Comparison of ENCODE assay signal across 7 cellular contexts in the genomic region with DNA sequence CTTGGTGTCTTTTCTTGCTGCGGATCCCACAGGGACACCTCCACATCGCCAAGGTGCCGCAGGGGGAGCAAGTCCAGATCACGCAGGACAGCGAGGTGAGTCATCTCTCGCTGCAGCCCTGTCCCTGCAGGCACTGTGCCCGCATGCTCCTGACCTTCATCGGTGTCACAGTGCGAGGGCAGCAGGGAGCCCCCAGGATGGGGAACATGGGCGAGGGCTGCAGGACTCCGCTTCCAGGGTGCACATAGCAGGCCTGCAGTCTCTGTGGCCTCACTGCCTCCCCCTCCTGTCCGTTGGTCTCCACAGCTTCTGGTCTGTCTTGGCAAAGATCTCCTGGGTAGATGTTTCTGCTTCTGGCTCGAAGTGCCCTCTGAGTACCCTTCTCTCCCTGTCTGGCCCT.
DNase-seq lines count a peak whose midpoint lies in the region; ATAC-seq, FAIRE-seq and TF ChIP-seq lines count a peak whose summit lies in the region.
"Not testable (repeated sequence)": the region's sequence is repeated elsewhere in the genome, so short reads cannot be mapped to it uniquely, and the experiment has no call there.

No MANE protein-coding gene starts in this region.

- peak overlapping the region; percentile 84 for H2BK120ac ChIP-seq in IMR-90 (ENCODE audit: low read depth, low read length)

- H3K36me3 Mint-ChIP-seq in GM23338 (ENCODE audit: low read depth); neural progenitor cell: not testable (repeated sequence)

- H2BK5ac ChIP-seq in IMR-90 (ENCODE audit: low read depth, low read length, poor library complexity, severe bottlenecking) = peak overlapping the region; percentile 58

- not testable (repeated sequence) for H3K4me2 ChIP-seq in GM23338; IMR-90 (ENCODE audit: low read depth, low read length); HepG2 (ENCODE audit: low read depth, low read length); neural progenitor cell

- FAIRE-seq in HepG2 (lab: Jason Lieb, UNC) = not testable (repeated sequence)

- H3K9me1 ChIP-seq in IMR-90 (ENCODE audit: insufficient read depth, low read length) = not testable (repeated sequence)

- H3K56ac ChIP-seq in IMR-90 (ENCODE audit: extremely low read depth, insufficient read depth, low read length) = not testable (repeated sequence)

- not testable (repeated sequence) for H3K9me3 Mint-ChIP-seq in GM23338, neural progenitor cell

- ATAC-seq in GM23338 (peak; percentile 62), HepG2 (peak; percentile 80)
- ATAC-seq in IMR-90 (ENCODE audit: low read depth) = not testable (repeated sequence)

- intact Hi-C loops in IMR-90 (cut with micrococcal nuclease) = not testable (repeated sequence)
- intact Hi-C loops in HepG2 (cut with micrococcal nuclease; ENCODE audit: unreplicated experiment) = loop anchor here (5.0 kb wide), 1 partner anchor 192 kb away; the partner anchor contains the start of gene LDAF1

- not testable (repeated sequence) for H3K4me3 ChIP-seq in GM23338; IMR-90 (ENCODE audit: insufficient read depth, low read depth, low read length); WERI-Rb-1 (ENCODE audit: low read depth, low read length); astrocyte of the spinal cord (ENCODE audit: low read depth, low read length); choroid plexus epithelial cell (ENCODE audit: low read depth, low read length); HepG2 (replicated peaks in 1 of 3; ENCODE audit: insufficient read depth in 1 of 3, low read depth in 2 of 3, low read length in 3 of 3); neural progenitor cell

- dilution Hi-C loops in IMR-90 (cut with HindIII; ENCODE audit: low sequenced_read_pairs, unreplicated experiment) = not testable (repeated sequence)

- peak overlapping the region; percentile 95 for H4K5ac ChIP-seq in IMR-90 (ENCODE audit: low read depth, low read length)

- not testable (repeated sequence) for TF ChIP-seq POLR2A in IMR-90 (IDR thresholded peaks at IDR 0.05; ENCODE audit: low read depth, low read length); HepG2 (IDR thresholded peaks at IDR 0.05; ENCODE audit: insufficient read depth in 1 of 2, low read depth in 2 of 2, low read length in 2 of 2)

- not testable (repeated sequence) for H3K27me3 ChIP-seq in GM23338 (ENCODE audit: insufficient read depth); IMR-90 (ENCODE audit: control insufficient read depth, insufficient read depth, low read length); WERI-Rb-1 (ENCODE audit: insufficient read depth, low read depth, severe bottlenecking); HepG2 (ENCODE audit: control insufficient read depth in 1 of 2, insufficient read depth in 2 of 2, low read length in 2 of 2); neural progenitor cell

- not testable (repeated sequence) for H3K14ac ChIP-seq in IMR-90 (replicated peaks; ENCODE audit: low read depth, low read length)

- H4K8ac ChIP-seq in IMR-90 (ENCODE audit: low read depth in 2 of 2, low read length in 2 of 2) = not testable (repeated sequence)

- H3K4me3 Mint-ChIP-seq in GM23338, neural progenitor cell: not testable (repeated sequence)

- not testable (repeated sequence) for H4K20me1 ChIP-seq in GM23338 (replicated peaks; ENCODE audit: insufficient read depth); IMR-90 (ENCODE audit: insufficient read depth, low read length); HepG2 (ENCODE audit: insufficient read depth, low read length); neural progenitor cell (ENCODE audit: low read depth)

- not testable (repeated sequence) for TF ChIP-seq EP300 in HepG2 (IDR thresholded peaks at IDR 0.05; ENCODE audit: low read depth in 2 of 2, low read length in 2 of 2); HepG2 (CRISPR knock-in tag; IDR thresholded peaks at IDR 0.05; ENCODE audit: borderline replicate concordance)

- not testable (repeated sequence) for H3K9ac ChIP-seq in IMR-90 (ENCODE audit: low read depth, low read length); HepG2 (ENCODE audit: insufficient read depth, low read depth, low read length); neural progenitor cell

- POLR2A ChIA-PET in IMR-90 (lab: Charles Lee; ENCODE audit: unreplicated experiment); HepG2 (lab: Yijun Ruan, JAX): not testable (repeated sequence)

- H2BK20ac ChIP-seq in IMR-90 (ENCODE audit: low read depth, low read length) = 0 out of 2 replicates have a peak overlapping the region, but pooled peaks have one; percentile 53

- not testable (repeated sequence) for H2AK9ac ChIP-seq in IMR-90 (replicated peaks; ENCODE audit: low read depth, low read length, poor library complexity)

- H3K27ac Mint-ChIP-seq in GM23338, neural progenitor cell: not testable (repeated sequence)

- not testable (repeated sequence) for H3K9me3 ChIP-seq in IMR-90 (ENCODE audit: control insufficient read depth, insufficient read depth, low read length); WERI-Rb-1 (ENCODE audit: severe bottlenecking); HepG2 (ENCODE audit: low read length); neural progenitor cell (ENCODE audit: low read depth)

- not testable (repeated sequence) for H3K9me2 ChIP-seq in GM23338 (ENCODE audit: insufficient read depth)

- H3K27ac ChIP-seq in GM23338 (ENCODE audit: low read depth); WERI-Rb-1; HepG2 (ENCODE audit: extremely low read length, insufficient read depth, low read length); neural progenitor cell: not testable (repeated sequence)
- H3K27ac ChIP-seq in IMR-90 (ENCODE audit: insufficient read depth, low read length) = peak overlapping the region; percentile 80; the same call in 1 of the 2 replicates

- peak overlapping the region; percentile 94 for H4K91ac ChIP-seq in IMR-90 (ENCODE audit: insufficient read depth, low read depth, low read length)

- H3K4me1 ChIP-seq in GM23338 (ENCODE audit: insufficient read depth); IMR-90 (ENCODE audit: control insufficient read depth, insufficient read depth, low read length); HepG2 (ENCODE audit: insufficient read depth, low read length); neural progenitor cell: not testable (repeated sequence)

- H3K23ac ChIP-seq in IMR-90 (ENCODE audit: low read depth, low read length) = not testable (repeated sequence)

- not testable (repeated sequence) for TF ChIP-seq RAD21 in IMR-90 (IDR thresholded peaks at IDR 0.05; ENCODE audit: low read length)
- peak; percentile 47; the same call in 1 of the 2 replicates for TF ChIP-seq RAD21 in HepG2 (CRISPR knock-in tag; IDR thresholded peaks at IDR 0.05)

- H3F3A ChIP-seq in GM23338 (replicated peaks; ENCODE audit: low read depth); neural progenitor cell (ENCODE audit: low read depth): not testable (repeated sequence)

- H3K18ac ChIP-seq in IMR-90 (ENCODE audit: low read depth, low read length) = peak overlapping the region; percentile 81; the same call in 1 of the 2 replicates

- TF ChIP-seq CTCF in GM23338 (conservative IDR thresholded peaks at IDR 0.05; ENCODE audit: low read depth in 2 of 2) = peak in 1 of 2 experiments; percentile 31; a peak in 2 of 4 replicates
- TF ChIP-seq CTCF in IMR-90 (conservative IDR thresholded peaks at IDR 0.05; ENCODE audit: low read depth, low read length) = not testable (repeated sequence)
- peak; percentile 33; the same call in 1 of the 2 replicates for TF ChIP-seq CTCF in WERI-Rb-1 (IDR thresholded peaks at IDR 0.05; ENCODE audit: low read depth, low read length)
- TF ChIP-seq CTCF in astrocyte of the spinal cord (IDR thresholded peaks at IDR 0.05; ENCODE audit: low read depth, low read length) = peak; percentile 2
- peak; percentile 5 for TF ChIP-seq CTCF in choroid plexus epithelial cell (conservative IDR thresholded peaks at IDR 0.05; ENCODE audit: low read depth, low read length)
- TF ChIP-seq CTCF in HepG2 (CRISPR knock-in tag; IDR thresholded peaks at IDR 0.05) = peak; percentile 51
- peak; percentile 24 for TF ChIP-seq CTCF in neural progenitor cell (IDR thresholded peaks at IDR 0.05)

- not testable (repeated sequence) for H3K36me3 ChIP-seq in GM23338 (ENCODE audit: insufficient read depth); IMR-90 (ENCODE audit: control insufficient read depth, insufficient read depth, low read length); WERI-Rb-1; HepG2 (replicated peaks in 1 of 2; ENCODE audit: control insufficient read depth in 1 of 2, insufficient read depth in 2 of 2, low read length in 2 of 2); neural progenitor cell

- peak overlapping the region; percentile 68 for H2AK5ac ChIP-seq in IMR-90 (ENCODE audit: low read depth, low read length)

- H3K27me3 Mint-ChIP-seq in GM23338 (ENCODE audit: insufficient read depth, low read depth, poor library complexity) = peaks cover 17% of the 10 kb centered on the region
- H3K27me3 Mint-ChIP-seq in neural progenitor cell (ENCODE audit: insufficient read depth, low read depth) = not testable (repeated sequence)

- DNase-seq in GM23338 (ENCODE audit: low spot score); IMR-90; WERI-Rb-1; astrocyte of the spinal cord (ENCODE audit: low read depth, low spot score); choroid plexus epithelial cell (ENCODE audit: low read depth); HepG2 (ENCODE audit: low spot score); neural progenitor cell (ENCODE audit: low spot score): not testable (repeated sequence)

- BruUV-seq in IMR-90 (replicated peaks; lab: Mats Ljungman, UMichigan); HepG2 (replicated peaks; lab: Mats Ljungman, UMichigan): not testable (repeated sequence)

- CTCF ChIA-PET in IMR-90 (lab: Yijun Ruan, JAX); HepG2 (lab: Yijun Ruan, JAX; ENCODE audit: low intra/inter-chr PET ratio, low total read pairs): not testable (repeated sequence)

- H3K79me1 ChIP-seq in IMR-90 (ENCODE audit: low read depth in 1 of 2, low read length in 2 of 2) = not testable (repeated sequence)

- in situ Hi-C loops in IMR-90 (cut with MboI; ENCODE audit: low sequenced_read_pairs); astrocyte of the spinal cord (cut with HindIII; ENCODE audit: low sequenced_read_pairs); HepG2 (cut with HindIII; ENCODE audit: extremely low pct_ligation_motif_present, low pct_unique_long_range_greater_than_20kb): not testable (repeated sequence)

- peaks cover 25% of the 10 kb centered on the region for H3K4me1 Mint-ChIP-seq in GM23338
- H3K4me1 Mint-ChIP-seq in neural progenitor cell = not testable (repeated sequence)

- WGBS in IMR-90 (ENCODE audit: extremely low coverage in 2 of 2, insufficient read length in 1 of 2), 2 experiments = no CpG with 5 or more reads among the region's 13 CpGs
- 79% methylated on average over 12 of the region's 13 CpGs for WGBS in HepG2 (ENCODE audit: low lambda C conversion rate)

- peak overlapping the region; percentile 84 for H3K4ac ChIP-seq in IMR-90 (ENCODE audit: low read depth, low read length)

- H3K79me2 ChIP-seq in GM23338 (replicated peaks; ENCODE audit: insufficient read depth); HepG2 (ENCODE audit: insufficient read depth, low read length); neural progenitor cell (ENCODE audit: low read depth): not testable (repeated sequence)

- peak overlapping the region; percentile 23; the same call in 1 of the 3 replicates for H2BK15ac ChIP-seq in IMR-90 (ENCODE audit: low read depth, low read length)

- not testable (repeated sequence) for H2AFZ ChIP-seq in GM23338; IMR-90 (replicated peaks; ENCODE audit: low read length, poor library complexity); HepG2 (ENCODE audit: low read length); neural progenitor cell (replicated peaks)
